In the genomic region with DNA sequence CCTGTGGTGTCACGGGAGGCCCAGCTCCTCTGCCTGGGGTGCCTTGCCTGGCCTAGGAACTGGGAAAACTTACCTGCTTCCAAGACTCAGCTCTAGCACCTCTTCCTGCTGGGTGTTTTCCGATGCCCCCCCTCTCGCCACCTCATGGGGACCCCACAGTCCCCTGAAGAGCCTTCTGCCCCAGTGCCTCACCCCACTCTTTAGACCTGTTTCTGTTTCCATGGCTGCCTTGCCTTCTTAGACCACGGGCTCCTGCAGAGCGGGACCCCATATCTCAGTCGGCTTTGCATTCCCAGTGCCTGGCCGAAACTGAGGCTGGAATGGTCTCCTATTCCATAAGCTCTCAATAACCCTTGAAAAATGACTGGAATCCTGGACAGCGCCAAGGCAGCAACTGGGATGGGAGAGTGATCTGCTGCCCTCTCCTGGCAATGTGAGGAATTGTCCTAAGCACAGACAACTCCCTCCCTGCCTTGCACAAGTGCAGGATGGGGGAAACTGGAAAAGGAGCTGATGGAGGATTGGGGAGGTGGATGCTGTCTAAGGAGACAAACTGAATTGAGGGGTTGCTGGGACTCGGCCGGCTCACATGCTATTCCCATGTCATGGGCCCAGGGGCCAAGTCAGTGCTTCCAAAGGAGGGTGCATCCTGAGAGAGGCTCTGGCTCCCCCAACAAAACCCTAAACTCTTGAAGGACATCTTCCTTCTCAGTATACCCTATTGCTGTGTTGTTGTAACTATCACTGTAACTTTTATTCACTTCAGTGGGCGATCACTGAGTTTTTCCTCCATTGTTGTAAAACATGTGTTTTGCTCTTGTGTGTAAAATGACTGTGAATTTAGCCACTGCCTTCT, we compare ENCODE assay signal across 8 cellular contexts. TPM values are rescaled to one million over a fixed set of nuclear protein-coding genes. Genes with fewer than 3 reads are reported as not detected.
DNase-seq lines count a peak whose midpoint lies in the region; ATAC-seq, FAIRE-seq and TF ChIP-seq lines count a peak whose summit lies in the region.

No MANE protein-coding gene starts in this region.

- H3K36me3 Mint-ChIP-seq in activated T-helper 17 cell treated with anti-CD3 and anti-CD28 coated beads, Interleukin-2, amount 50 U/mL, for 72 hours (ENCODE audit: low read depth): no peaks in the 10 kb centered on the region
- H3K36me3 Mint-ChIP-seq in neural progenitor cell: no peaks in the 10 kb centered on the region

- no peaks in the 10 kb centered on the region for H3K9me3 Mint-ChIP-seq in activated T-helper 17 cell treated with anti-CD3 and anti-CD28 coated beads, Interleukin-2, amount 50 U/mL, for 72 hours
- H3K9me3 Mint-ChIP-seq in neural progenitor cell: no peaks in the 10 kb centered on the region

- H3K4me2 ChIP-seq in OCI-LY3 (ENCODE audit: low read length) (no peak overlapping the region), neural progenitor cell (no peak overlapping the region)

- H3K9ac ChIP-seq in OCI-LY3 (ENCODE audit: low read length) (no peak overlapping the region), neural progenitor cell (no peak overlapping the region)

- H3K27me3 ChIP-seq in OCI-LY3 (ENCODE audit: low read depth, low read length) (no peaks in the 10 kb centered on the region), neural progenitor cell (peaks cover 6% of the 10 kb centered on the region)

- H4K20me1 ChIP-seq in OCI-LY3 (ENCODE audit: insufficient read depth, low read length): peaks cover 35% of the 10 kb centered on the region
- H4K20me1 ChIP-seq in neural progenitor cell (ENCODE audit: low read depth): no peaks in the 10 kb centered on the region

- H2AFZ ChIP-seq in OCI-LY3 (ENCODE audit: low read depth, low read length) (no peak overlapping the region), neural progenitor cell (replicated peaks) (no peak overlapping the region)

- H3K4me1 ChIP-seq in OCI-LY3 (ENCODE audit: low read length) (no peaks in the 10 kb centered on the region), neural progenitor cell (no peaks in the 10 kb centered on the region)

- peak overlapping the region; percentile 41 for H3K27ac Mint-ChIP-seq in activated T-helper 17 cell treated with anti-CD3 and anti-CD28 coated beads, Interleukin-2, amount 50 U/mL, for 72 hours
- H3K27ac Mint-ChIP-seq in neural progenitor cell: no peak overlapping the region

- peaks cover 18% of the 10 kb centered on the region for H3K27me3 Mint-ChIP-seq in activated T-helper 17 cell treated with anti-CD3 and anti-CD28 coated beads, Interleukin-2, amount 50 U/mL, for 72 hours
- H3K27me3 Mint-ChIP-seq in neural progenitor cell (ENCODE audit: insufficient read depth, low read depth): peaks cover 8% of the 10 kb centered on the region

- DNase-seq in DMS153 treated with DMSO at 0.1 percent for 48 hours (lab: John Stamatoyannopoulos, UW; ENCODE audit: unreplicated experiment): peak; percentile 40
- peak; percentile 64 for DNase-seq in HK-2 (ENCODE audit: unreplicated experiment)
- peak; percentile 68 for DNase-seq in fibroblast of villous mesenchyme (ENCODE audit: low read depth)
- peak; percentile 76 for DNase-seq in neural progenitor cell (ENCODE audit: low spot score)
- peak; percentile 67 for DNase-seq in urothelium cell line (ENCODE audit: low spot score)

- H3K9me3 ChIP-seq in OCI-LY3 (ENCODE audit: insufficient read depth, low read length) (no peaks in the 10 kb centered on the region), neural progenitor cell (ENCODE audit: low read depth) (no peaks in the 10 kb centered on the region)

- H3K27ac ChIP-seq in OCI-LY3 (ENCODE audit: low read length) (no peak overlapping the region), neural progenitor cell (no peak overlapping the region)

- peaks cover 66% of the 10 kb centered on the region for H3K36me3 ChIP-seq in OCI-LY3 (replicated peaks; ENCODE audit: low read depth, low read length)
- H3K36me3 ChIP-seq in neural progenitor cell: no peaks in the 10 kb centered on the region

- H3K4me3 ChIP-seq in OCI-LY3 (ENCODE audit: low read length) (no peak overlapping the region), fibroblast of villous mesenchyme (ENCODE audit: low read depth, low read length) (no peak overlapping the region), neural progenitor cell (no peak overlapping the region)

- ATAC-seq in activated T-helper 17 cell treated with anti-CD3 and anti-CD28 coated beads, Interleukin-2, amount 50 U/mL, for 72 hours (replicated peaks): peak; percentile 61
- no peak for ATAC-seq in GM21825 (IDR thresholded peaks at IDR 0.05; ENCODE audit: unreplicated experiment)

- H3F3A ChIP-seq in neural progenitor cell (ENCODE audit: low read depth): no peaks in the 10 kb centered on the region

- no peak overlapping the region for H3K4me3 Mint-ChIP-seq in activated T-helper 17 cell treated with anti-CD3 and anti-CD28 coated beads, Interleukin-2, amount 50 U/mL, for 72 hours
- H3K4me3 Mint-ChIP-seq in neural progenitor cell: no peak overlapping the region

- H3K79me2 ChIP-seq in OCI-LY3 (ENCODE audit: low read length): 0 out of 2 replicates have a peak, but pooled peaks cover 6% of the 10 kb centered on the region
- no peaks in the 10 kb centered on the region for H3K79me2 ChIP-seq in neural progenitor cell (ENCODE audit: low read depth)

- peak; percentile 96 for TF ChIP-seq CTCF in OCI-LY3 (IDR thresholded peaks at IDR 0.05; ENCODE audit: low read depth, low read length)
- peak; percentile 98 for TF ChIP-seq CTCF in fibroblast of villous mesenchyme (IDR thresholded peaks at IDR 0.05; ENCODE audit: insufficient read depth, low read depth, low read length)
- TF ChIP-seq CTCF in neural progenitor cell (IDR thresholded peaks at IDR 0.05): peak; percentile 93

- H3K4me1 Mint-ChIP-seq in activated T-helper 17 cell treated with anti-CD3 and anti-CD28 coated beads, Interleukin-2, amount 50 U/mL, for 72 hours: peaks cover 4% of the 10 kb centered on the region
- H3K4me1 Mint-ChIP-seq in neural progenitor cell: no peaks in the 10 kb centered on the region

- no peak for FAIRE-seq in urothelium cell line (lab: Jason Lieb, UNC)

RNA-seq across cellular contexts. Expression of a gene that starts 26.6 kb away (rescaled TPM):
- total RNA-seq in activated T-helper 17 cell treated with anti-CD3 and anti-CD28 coated beads, Interleukin-2, amount 50 U/mL, for 72 hours: 10 to 100 TPM in 1 of 2 donors, 1 to 10 TPM in 1; 8.5 to 13.6 TPM
- total RNA-seq in fibroblast of villous mesenchyme: 5.8 and 7.3 TPM in 2 replicates
- 2.7 and 5.2 TPM in 2 replicates for total RNA-seq in neural progenitor cell (ENCODE audit: low replicate concordance)

RNA-seq across cellular contexts. Expression of a gene that starts 50.2 kb away (rescaled TPM):
- total RNA-seq in activated T-helper 17 cell treated with anti-CD3 and anti-CD28 coated beads, Interleukin-2, amount 50 U/mL, for 72 hours: not detected
- total RNA-seq in fibroblast of villous mesenchyme (not detected in 2 replicates), neural progenitor cell (ENCODE audit: low replicate concordance) (0.07 TPM in 1 of 2 replicates, not detected in the other)
